In the genomic region with DNA sequence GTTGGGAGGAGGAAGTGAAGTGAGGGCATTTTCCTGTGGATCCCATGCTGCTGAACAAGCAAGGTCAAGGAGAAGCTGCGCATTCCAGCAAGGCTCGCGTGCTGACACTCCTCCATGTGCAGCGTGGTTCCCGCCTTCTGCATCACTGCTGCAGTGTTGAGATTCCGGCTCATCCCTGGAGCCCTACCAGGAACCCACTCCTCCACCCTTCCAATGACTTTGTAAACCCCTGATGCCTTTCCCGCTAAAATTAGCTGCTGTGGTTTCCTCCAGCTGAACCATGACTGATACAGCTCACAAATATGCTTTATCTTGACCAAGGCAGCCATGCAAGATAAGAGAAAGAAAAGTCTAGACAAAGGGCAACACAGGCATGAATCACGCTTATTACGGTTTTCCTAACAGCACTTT, we compare ENCODE assay signal across 1 cellular context.
TF ChIP-seq lines count a peak whose summit lies in the region.

No MANE protein-coding gene starts in this region.

TF ChIP-seq in H1, 55 proteins besides CTCF, POLR2A, EP300 and RAD21 (continued from another document):
- TF ChIP-seq, protein P1, sequence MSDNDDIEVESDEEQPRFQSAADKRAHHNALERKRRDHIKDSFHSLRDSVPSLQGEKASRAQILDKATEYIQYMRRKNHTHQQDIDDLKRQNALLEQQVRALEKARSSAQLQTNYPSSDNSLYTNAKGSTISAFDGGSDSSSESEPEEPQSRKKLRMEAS (IDR thresholded peaks at IDR 0.05): peak; percentile 42; the same call in 1 of the 2 replicates
- no peak for TF ChIP-seq POLR2AphosphoS5 (IDR thresholded peaks at IDR 0.05; ENCODE audit: low read depth, low read length)
